Comparison of ENCODE assay signal across 10 cellular contexts in genomic region chr3:52272831-52273230, GRCh38. TPM values are rescaled to one million over a fixed set of nuclear protein-coding genes. Genes with fewer than 3 reads are reported as not detected.
DNase-seq lines count a peak whose midpoint lies in the region; ATAC-seq and TF ChIP-seq lines count a peak whose summit lies in the region.
"Had no signal": no experiment of that assay in that cellular context is flagged by ENCODE, and none has a peak within 500 bp of the region (broad histone marks: within the 10 kb centered on the region; RNA-seq: fewer than 3 reads in every experiment).

No MANE protein-coding gene starts in this region.

- no CpG with 5 or more reads among the region's 3 CpGs for WGBS in trophoblast cell (ENCODE audit: extremely low coverage, insufficient coverage, insufficient read length)

- peak overlapping the region; percentile 99 for H3K4me2 ChIP-seq in Loucy (ENCODE audit: low read depth, low read length, poor library complexity, severe bottlenecking)
- H3K4me2 ChIP-seq in trophoblast cell (ENCODE audit: low read length), result no peak overlapping the region

- H3K9me3 Mint-ChIP-seq in CD4-positive, alpha-beta T cell, result no peaks in the 10 kb centered on the region
- no peaks in the 10 kb centered on the region for H3K9me3 Mint-ChIP-seq in activated naive CD8-positive, alpha-beta T cell treated with anti-CD3 and anti-CD28 coated beads, Interleukin-2, amount 50 U/mL, for 24 hours

- peaks cover 96% of the 10 kb centered on the region for H4K20me1 ChIP-seq in Loucy (ENCODE audit: insufficient read depth, low read length, poor library complexity, severe bottlenecking)

- intact Hi-C loops in CD4-positive, alpha-beta T cell (cut with DNase I, micrococcal nuclease), result loop anchor here in 1 of 2 experiments (10.0 kb wide), 1 partner anchor 62 kb away; no protein-coding TSS in a partner anchor

- H3K23ac ChIP-seq in trophoblast cell (ENCODE audit: low read length), result no peak overlapping the region

- H3K14ac ChIP-seq in trophoblast cell (ENCODE audit: low read length), result no peak overlapping the region

- no peaks in the 10 kb centered on the region for H3F3A ChIP-seq in Loucy (ENCODE audit: low read depth)

- peaks cover 51% of the 10 kb centered on the region for H3K4me1 ChIP-seq in Loucy (ENCODE audit: insufficient read depth, low read length, poor library complexity, severe bottlenecking)
- peaks cover 5 to 7% of the 10 kb centered on the region in 2 experiments for H3K4me1 ChIP-seq in trophoblast cell (ENCODE audit: control insufficient read depth in 1 of 2, insufficient read depth in 2 of 2, low read length in 2 of 2)

- no peaks in the 10 kb centered on the region for H3K9me2 ChIP-seq in Loucy (replicated peaks; ENCODE audit: low read depth, low read length)

- no peak overlapping the region for H2BK120ac ChIP-seq in trophoblast cell (ENCODE audit: insufficient read depth, low read length, poor library complexity)

- peaks cover 2% of the 10 kb centered on the region for H3K79me1 ChIP-seq in trophoblast cell (ENCODE audit: low read length)

- no peak overlapping the region for H2BK12ac ChIP-seq in trophoblast cell (ENCODE audit: low read length)

- no peak overlapping the region for H4K91ac ChIP-seq in trophoblast cell (ENCODE audit: low read depth, low read length)

- H3K36me3 Mint-ChIP-seq in CD4-positive, alpha-beta T cell (ENCODE audit: low read depth), result peaks cover 90% of the 10 kb centered on the region
- peaks cover 86% of the 10 kb centered on the region for H3K36me3 Mint-ChIP-seq in activated naive CD8-positive, alpha-beta T cell treated with anti-CD3 and anti-CD28 coated beads, Interleukin-2, amount 50 U/mL, for 24 hours (ENCODE audit: low read depth)

- H3K18ac ChIP-seq in trophoblast cell (ENCODE audit: low read length), result no peak overlapping the region

- H4K8ac ChIP-seq in trophoblast cell (ENCODE audit: low read depth, low read length), result no peak overlapping the region

- H3K9ac ChIP-seq in Loucy (ENCODE audit: low read depth, low read length, poor library complexity, severe bottlenecking) (peak overlapping the region; percentile 17), trophoblast cell (ENCODE audit: low read length) (no peak overlapping the region)

- no peak for DNase-seq in CD4-positive, alpha-beta T cell
- no peak for DNase-seq in activated naive CD8-positive, alpha-beta T cell treated with anti-CD3 and anti-CD28 coated beads, Interleukin-2, amount 50 U/mL, for 24 hours
- DNase-seq in trophoblast cell (no peak), NCI-H1417 (lab: John Stamatoyannopoulos, UW) (no peak)
- no peak for DNase-seq in central memory CD4-positive, alpha-beta T cell
- DNase-seq: GF-D8, NCI-H2029 treated with DMSO at 0.1 percent for 48 hours had no signal

- no peak for TF ChIP-seq CTCF in CD4-positive, alpha-beta T cell (IDR thresholded peaks at IDR 0.05)
- no peak for TF ChIP-seq CTCF in Loucy (conservative IDR thresholded peaks at IDR 0.05; ENCODE audit: low read length)

- H3K79me2 ChIP-seq in Loucy (ENCODE audit: insufficient read depth, low read length), result peaks cover 100% of the 10 kb centered on the region
- H3K79me2 ChIP-seq in trophoblast cell (ENCODE audit: control insufficient read depth, insufficient read depth, low read length, poor library complexity), result peaks cover 24% of the 10 kb centered on the region

- peak overlapping the region; percentile 90 for H3K4ac ChIP-seq in trophoblast cell (ENCODE audit: low read depth, low read length)

- H3K4me1 Mint-ChIP-seq in CD4-positive, alpha-beta T cell (ENCODE audit: low read depth), result peaks cover 82% of the 10 kb centered on the region
- peaks cover 91% of the 10 kb centered on the region for H3K4me1 Mint-ChIP-seq in activated naive CD8-positive, alpha-beta T cell treated with anti-CD3 and anti-CD28 coated beads, Interleukin-2, amount 50 U/mL, for 24 hours

- H3K27ac ChIP-seq in CD4-positive, alpha-beta T cell (ENCODE audit: low read depth, low read length), result peak overlapping the region; percentile 75
- no peak overlapping the region for H3K27ac ChIP-seq in trophoblast cell (ENCODE audit: low read depth, low read length)

- H3K4me3 Mint-ChIP-seq in CD4-positive, alpha-beta T cell, result peak overlapping the region; percentile 89
- peak overlapping the region; percentile 95 for H3K4me3 Mint-ChIP-seq in activated naive CD8-positive, alpha-beta T cell treated with anti-CD3 and anti-CD28 coated beads, Interleukin-2, amount 50 U/mL, for 24 hours

- H2AFZ ChIP-seq in Loucy (ENCODE audit: low read length) (no peak overlapping the region), trophoblast cell (ENCODE audit: insufficient read depth, low read length, poor library complexity) (no peak overlapping the region)

- ATAC-seq in CD4-positive, alpha-beta T cell (ENCODE audit: poor library complexity), result peak; percentile 24
- ATAC-seq in activated naive CD8-positive, alpha-beta T cell treated with anti-CD3 and anti-CD28 coated beads, Interleukin-2, amount 50 U/mL, for 24 hours, result peak; percentile 42
- ATAC-seq in GM21528 (IDR thresholded peaks at IDR 0.05; ENCODE audit: low FRiP score, unreplicated experiment), result no peak
- ATAC-seq: Right ventricle myocardium inferior had no signal

- no peaks in the 10 kb centered on the region for H3K27me3 ChIP-seq in CD4-positive, alpha-beta T cell (ENCODE audit: control insufficient read depth, insufficient read depth, low read length)
- H3K27me3 ChIP-seq in Loucy (ENCODE audit: insufficient read depth, low read length, poor library complexity, severe bottlenecking), result no peaks in the 10 kb centered on the region
- H3K27me3 ChIP-seq in trophoblast cell (ENCODE audit: insufficient read depth, low read length), result no peaks in the 10 kb centered on the region

- CTCF ChIA-PET in CD4-positive, alpha-beta T cell (lab: Charles Lee), result interaction anchor here (1.0 to 4.0 kb wide), 5 partner anchors 19 to 52 kb away, joined by 3 to 27 read pairs (median 5); no protein-coding TSS in a partner anchor

- POLR2A ChIA-PET in CD4-positive, alpha-beta T cell (lab: Charles Lee), result interaction anchor here (1.0 to 5.9 kb wide), 8 partner anchors 9 to 34 kb away, joined by 4 to 131 read pairs (median 18); partner anchors contain the start of genes GLYCTK, PPM1M and TWF2

- no peak overlapping the region for H2BK5ac ChIP-seq in trophoblast cell (ENCODE audit: low read depth, low read length, poor library complexity)

- no peak overlapping the region for H4K12ac ChIP-seq in trophoblast cell (ENCODE audit: low read depth, low read length)

- H3K27me3 Mint-ChIP-seq in CD4-positive, alpha-beta T cell, result no peaks in the 10 kb centered on the region
- no peaks in the 10 kb centered on the region for H3K27me3 Mint-ChIP-seq in activated naive CD8-positive, alpha-beta T cell treated with anti-CD3 and anti-CD28 coated beads, Interleukin-2, amount 50 U/mL, for 24 hours

- peak overlapping the region; percentile 92 for H3K27ac Mint-ChIP-seq in CD4-positive, alpha-beta T cell
- H3K27ac Mint-ChIP-seq in activated naive CD8-positive, alpha-beta T cell treated with anti-CD3 and anti-CD28 coated beads, Interleukin-2, amount 50 U/mL, for 24 hours, result peak overlapping the region; percentile 91

- no peak overlapping the region for H2AK5ac ChIP-seq in trophoblast cell (ENCODE audit: low read length)

- H3K4me3 ChIP-seq in Loucy (ENCODE audit: low read length, poor library complexity, severe bottlenecking) (peak overlapping the region; percentile 52), trophoblast cell (ENCODE audit: low read depth, low read length) (no peak overlapping the region)

- H3K9me3 ChIP-seq in CD4-positive, alpha-beta T cell (ENCODE audit: control insufficient read depth, low read length), result no peaks in the 10 kb centered on the region
- no peaks in the 10 kb centered on the region for H3K9me3 ChIP-seq in Loucy (ENCODE audit: insufficient read depth, low read depth, low read length)
- no peaks in the 10 kb centered on the region for H3K9me3 ChIP-seq in trophoblast cell (ENCODE audit: insufficient read depth, low read depth, low read length)

- H3K36me3 ChIP-seq in Loucy (ENCODE audit: insufficient read depth, low read length), result peaks cover 41% of the 10 kb centered on the region
- peaks cover 18 to 23% of the 10 kb centered on the region in 2 experiments for H3K36me3 ChIP-seq in trophoblast cell (ENCODE audit: control insufficient read depth in 1 of 2, insufficient read depth in 2 of 2, low read length in 2 of 2)

RNA-seq across cellular contexts. Expression of gene WDR82, which starts 5.6 kb away (rescaled TPM):
- 100 to 1,000 TPM; 114 TPM for total RNA-seq in CD4-positive, alpha-beta T cell
- polyA plus RNA-seq in trophoblast cell (2013), result 30.8 and 31.8 TPM in 2 replicates

RNA-seq across cellular contexts. Expression of gene GLYCTK, which starts 14.8 kb away (rescaled TPM):
- 10 to 100 TPM; 24.4 to 24.6 TPM for total RNA-seq in CD4-positive, alpha-beta T cell
- 1.4 and 1.7 TPM in 2 replicates for polyA plus RNA-seq in trophoblast cell (2013)

RNA-seq across cellular contexts. Expression of gene PPM1M, which starts 27.3 kb away (rescaled TPM):
- total RNA-seq in CD4-positive, alpha-beta T cell, result 10 to 100 TPM; 36.7 to 40.2 TPM
- 3.0 and 3.5 TPM in 2 replicates for polyA plus RNA-seq in trophoblast cell (2013)

RNA-seq across cellular contexts. Expression of gene TWF2, which starts 33.9 kb away (rescaled TPM):
- total RNA-seq in CD4-positive, alpha-beta T cell, result 10 to 100 TPM; 17.4 to 21.7 TPM
- 39.5 and 39.9 TPM in 2 replicates for polyA plus RNA-seq in trophoblast cell (2013)

RNA-seq across cellular contexts. Expression of gene DNAH1, which starts 43.3 kb away (rescaled TPM):
- 10 to 100 TPM; 49.7 to 50.7 TPM for total RNA-seq in CD4-positive, alpha-beta T cell
- 1.1 and 1.2 TPM in 2 replicates for polyA plus RNA-seq in trophoblast cell (2013)
